Comparison of ENCODE assay signal across 10 cellular contexts in the genomic region with DNA sequence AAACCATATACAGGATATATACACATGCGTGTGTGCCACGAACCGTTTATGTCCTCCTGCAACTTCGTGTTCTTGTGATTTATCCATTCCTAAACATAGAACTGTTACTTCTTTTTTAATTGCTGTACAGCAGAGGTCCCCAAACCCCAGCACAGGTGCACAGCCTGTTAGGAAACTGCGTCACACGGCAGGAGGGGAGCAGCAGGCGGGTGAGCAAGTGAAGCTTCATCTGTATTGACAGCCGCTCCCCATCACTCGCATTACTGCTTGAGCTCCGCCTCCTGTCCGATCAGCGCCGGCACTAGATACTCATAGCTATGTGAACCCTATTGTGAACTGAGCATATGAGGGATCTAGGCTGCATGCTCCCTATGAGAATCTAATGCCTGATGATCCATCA. TPM values are rescaled to one million over a fixed set of nuclear protein-coding genes. Genes with fewer than 3 reads are reported as not detected.
DNase-seq lines count a peak whose midpoint lies in the region; ATAC-seq lines count a peak whose summit lies in the region.
"Had no signal": no experiment of that assay in that cellular context is flagged by ENCODE, and none has a peak within 500 bp of the region (broad histone marks: within the 10 kb centered on the region; RNA-seq: fewer than 3 reads in every experiment).

No MANE protein-coding gene starts in this region.

- no peak overlapping the region; a peak in 1 of 22 replicates for H3K9ac ChIP-seq in BLaER1 treated with 17β-estradiol and CSF1 and Interleukin-3, amounts not matched to agents 10 nM and 100 nM

- no peak overlapping the region for H3K4me3 ChIP-seq in BLaER1 treated with 17β-estradiol and CSF1 and Interleukin-3, amounts not matched to agents 10 nM and 100 nM
- H3K4me3 ChIP-seq: gastroesophageal sphincter had no signal

- no peak for ATAC-seq in HG03175 (IDR thresholded peaks at IDR 0.05; ENCODE audit: unreplicated experiment)
- ATAC-seq: gastroesophageal sphincter had no signal

- H3K36me3 ChIP-seq in BLaER1 treated with 17β-estradiol and CSF1 and Interleukin-3, amounts not matched to agents 10 nM and 100 nM: no peaks in the 10 kb centered on the region
- H3K36me3 ChIP-seq: gastroesophageal sphincter had no signal

- no peaks in the 10 kb centered on the region for H3K9me3 ChIP-seq in BLaER1 treated with 17β-estradiol and CSF1 and Interleukin-3, amounts not matched to agents 10 nM and 100 nM (replicated peaks in 1 of 11)
- H3K9me3 ChIP-seq: gastroesophageal sphincter had no signal

- peak overlapping the region in 8 of 11 experiments; percentile 28 to 54 (median 46); a peak in 15 of 22 replicates for H3K4me2 ChIP-seq in BLaER1 treated with 17β-estradiol and CSF1 and Interleukin-3, amounts not matched to agents 10 nM and 100 nM

- H4K20me1 ChIP-seq in BLaER1 treated with 17β-estradiol and CSF1 and Interleukin-3, amounts not matched to agents 10 nM and 100 nM: no peaks in the 10 kb centered on the region

- peaks cover 2 to 22% (median 12%) of the 10 kb centered on the region in 10 experiments for H3K4me1 ChIP-seq in BLaER1 treated with 17β-estradiol and CSF1 and Interleukin-3, amounts not matched to agents 10 nM and 100 nM

- H3K27me3 ChIP-seq in BLaER1 treated with 17β-estradiol and CSF1 and Interleukin-3, amounts not matched to agents 10 nM and 100 nM: no peaks in the 10 kb centered on the region
- H3K27me3 ChIP-seq: gastroesophageal sphincter had no signal

- DNase-seq in NCI-H2171 (lab: John Stamatoyannopoulos, UW) (peak; percentile 49), myocyte (ENCODE audit: low read depth) (peak; percentile 36), SIG-M5 (lab: John Stamatoyannopoulos, UW) (no peak), DMS79 treated with DMSO at 0.1 percent for 48 hours (lab: John Stamatoyannopoulos, UW) (no peak), epidermal melanocyte (ENCODE audit: insufficient read length, low spot score) (no peak)
- peak; percentile 34 for DNase-seq in activated CD8-positive, alpha-beta memory T cell treated with anti-CD3 and anti-CD28 coated beads, Interleukin-2, amount 50 U/mL, for 1 hour (ENCODE audit: extremely low read depth)

- no peak overlapping the region for H3K27ac ChIP-seq in BLaER1 treated with 17β-estradiol and CSF1 and Interleukin-3, amounts not matched to agents 10 nM and 100 nM
- H3K27ac ChIP-seq: C4-2B, gastroesophageal sphincter had no signal

RNA-seq across cellular contexts. Expression of gene NRROS, which starts 34.9 kb away (rescaled TPM):
- 0.59 and 0.99 TPM in 2 replicates for total RNA-seq in myocyte
- 0.18 TPM for polyA plus RNA-seq in myocyte (2012)

RNA-seq across cellular contexts. Expression of gene FBXO45, which starts 36.1 kb away (rescaled TPM):
- total RNA-seq in myocyte: 7.7 and 9.5 TPM in 2 replicates
- 4.8 TPM for polyA plus RNA-seq in myocyte (2012)

RNA-seq across cellular contexts. Expression of gene WDR53, which starts 36.2 kb away (rescaled TPM):
- 5.5 and 8.3 TPM in 2 replicates for total RNA-seq in myocyte
- 7.2 TPM for polyA plus RNA-seq in myocyte (2012)

Comparison
In these comparisons a context has a peak if more than half of its experiments do, and no peak if none do; other contexts are left out.
1. DNase-seq: peak in NCI-H2171 (single experiment), activated CD8-positive, alpha-beta memory T cell treated with anti-CD3 and anti-CD28 coated beads, Interleukin-2, amount 50 U/mL, for 1 hour (single experiment) and myocyte (single experiment); none in SIG-M5 (single experiment), DMS79 treated with DMSO at 0.1 percent for 48 hours (single experiment) and epidermal melanocyte (single experiment).